Comparison of ENCODE assay signal across 22 cellular contexts in genomic region chr14:94570440-94570839, GRCh38. TPM values are rescaled to one million over a fixed set of nuclear protein-coding genes. Genes with fewer than 3 reads are reported as not detected.
DNase-seq lines count a peak whose midpoint lies in the region; ATAC-seq, FAIRE-seq and TF ChIP-seq lines count a peak whose summit lies in the region.
"Had no signal": no experiment of that assay in that cellular context is flagged by ENCODE, and none has a peak within 500 bp of the region (broad histone marks: within the 10 kb centered on the region; RNA-seq: fewer than 3 reads in every experiment).

No MANE protein-coding gene starts in this region.

- H3K4me1 ChIP-seq in right lobe of liver: peaks cover 0 to 66% (median 25%) of the 10 kb centered on the region in 4 donors
- H3K4me1 ChIP-seq: BE2C had no signal

- WGBS in right lobe of liver (ENCODE audit: insufficient coverage, low coverage, low lambda C conversion rate, missing lambda C conversion rate): 51% methylated on average over 6 of the region's 9 CpGs

- peak overlapping the region in 2 of 3 donors; percentile 72 to 76 for H3K27ac ChIP-seq in right lobe of liver
- no peak overlapping the region for H3K27ac ChIP-seq in WERI-Rb-1
- H3K27ac ChIP-seq: HL-60 had no signal

- no peak overlapping the region for H3K4me3 ChIP-seq in right lobe of liver
- no peak overlapping the region for H3K4me3 ChIP-seq in WERI-Rb-1 (ENCODE audit: low read depth, low read length)
- H3K4me3 ChIP-seq: GM23338 had no signal

- H3K27me3 ChIP-seq in right lobe of liver (no peaks in the 10 kb centered on the region), WERI-Rb-1 (ENCODE audit: insufficient read depth, low read depth, severe bottlenecking) (peaks cover 91% of the 10 kb centered on the region)
- H3K27me3 ChIP-seq: BE2C had no signal

- ATAC-seq in left lobe of liver: no peak
- ATAC-seq in right lobe of liver: no peak
- ATAC-seq: GM23338 had no signal

- no peak overlapping the region for H3K4me3 Mint-ChIP-seq in progenitor cell of endocrine pancreas (ENCODE audit: low read depth)
- H3K4me3 Mint-ChIP-seq: CD4-positive, alpha-beta T cell; GM23338; IgD-negative memory B cell had no signal

- DNase-seq in left lobe of liver (ENCODE audit: low spot score): peak; percentile 47
- DNase-seq in right lobe of liver: no peak
- peak; percentile 37 for DNase-seq in posterior vena cava (ENCODE audit: low spot score)
- no peak for DNase-seq in WERI-Rb-1
- no peak for DNase-seq in frontal cortex (ENCODE audit: low spot score in 2 of 2)
- no peak for DNase-seq in CD1c-positive myeloid dendritic cell (ENCODE audit: extremely low spot score)
- no peak for DNase-seq in progenitor cell of endocrine pancreas (ENCODE audit: low spot score, unreplicated experiment)
- DNase-seq: ACHN; BE2C; Caco-2; CD4-positive, alpha-beta T cell; GDM1; HCEC 1CT had no signal

- H3K36me3 ChIP-seq in right lobe of liver (peaks cover 0 to 7% (median 0%) of the 10 kb centered on the region in 4 donors), WERI-Rb-1 (no peaks in the 10 kb centered on the region)
- H3K36me3 ChIP-seq: BE2C had no signal

- no peaks in the 10 kb centered on the region for H3K27me3 Mint-ChIP-seq in progenitor cell of endocrine pancreas

- H3K9me3 Mint-ChIP-seq in progenitor cell of endocrine pancreas (ENCODE audit: low read depth): no peaks in the 10 kb centered on the region
- H3K9me3 Mint-ChIP-seq: CD4-positive, alpha-beta T cell; GM23338 had no signal

- TF ChIP-seq POLR2A in right lobe of liver (IDR thresholded peaks at IDR 0.05): no peak

- no peak for TF ChIP-seq CTCF in right lobe of liver (IDR thresholded peaks at IDR 0.05)
- TF ChIP-seq CTCF in WERI-Rb-1 (IDR thresholded peaks at IDR 0.05; ENCODE audit: low read depth, low read length): no peak
- no peak for TF ChIP-seq CTCF in progenitor cell of endocrine pancreas (IDR thresholded peaks at IDR 0.05; ENCODE audit: unreplicated experiment)

- intact Hi-C loops in right lobe of liver (cut with DNase I) (no loop called here), posterior vena cava (cut with DNase I) (loop anchor here in 1 of 2 donors (5.0 kb wide), 1 partner anchor 1078 kb away; no protein-coding TSS in a partner anchor)

- FAIRE-seq in frontal cortex (lab: Jason Lieb, UNC): no peak
- FAIRE-seq: A204.1, D721Med, GM12892, GM18507, H54 had no signal

- peaks cover 5% of the 10 kb centered on the region for H3K36me3 Mint-ChIP-seq in progenitor cell of endocrine pancreas (ENCODE audit: insufficient read depth)
- H3K36me3 Mint-ChIP-seq: IgD-negative memory B cell had no signal

- H3K9me3 ChIP-seq in right lobe of liver: no peaks in the 10 kb centered on the region
- H3K9me3 ChIP-seq in WERI-Rb-1 (ENCODE audit: severe bottlenecking): no peaks in the 10 kb centered on the region
- H3K9me3 ChIP-seq: BE2C, Caco-2 had no signal

- peaks cover 35% of the 10 kb centered on the region for H3K4me1 Mint-ChIP-seq in progenitor cell of endocrine pancreas (ENCODE audit: low read depth)
- H3K4me1 Mint-ChIP-seq: GM23338, IgD-negative memory B cell had no signal

- no peak overlapping the region for H3K27ac Mint-ChIP-seq in progenitor cell of endocrine pancreas
- H3K27ac Mint-ChIP-seq: CD4-positive, alpha-beta T cell; GM23338; IgD-negative memory B cell had no signal

RNA-seq across cellular contexts. Expression of gene SERPINA4, which starts 9.2 kb away (rescaled TPM):
- total RNA-seq in left lobe of liver (186 TPM), right lobe of liver (100 to 1,000 TPM in 4 of 6 experiments, 10 to 100 TPM in 2; 41.2 to 204 (median 145) TPM), posterior vena cava (not detected), frontal cortex (not detected), progenitor cell of endocrine pancreas (5.9 and 7.3 TPM in 2 replicates)
- total RNA-seq: CD4-positive, alpha-beta T cell; GM23338; HT1080 had no signal

RNA-seq across cellular contexts. Expression of gene SERPINA5, which starts 10.8 kb away (rescaled TPM):
- total RNA-seq in left lobe of liver (216 TPM), right lobe of liver (100 to 1,000 TPM in 4 of 6 experiments, 10 to 100 TPM in 2; 24.7 to 317 (median 167) TPM), posterior vena cava (10 to 100 TPM in 1 of 2 donors, 1 to 10 TPM in 1; 5.2 to 13.6 TPM), frontal cortex (not detected), progenitor cell of endocrine pancreas (37.7 and 39.5 TPM in 2 replicates)
- total RNA-seq: CD4-positive, alpha-beta T cell; HT1080 had no signal

RNA-seq across cellular contexts. Expression of gene SERPINA3, which starts 41.8 kb away (rescaled TPM):
- 7,311 TPM for total RNA-seq in left lobe of liver
- total RNA-seq in right lobe of liver: over 10,000 TPM in 2 of 6 experiments, 1,000 to 10,000 TPM in 4; 5,211 to 12,749 (median 8,707) TPM
- total RNA-seq in posterior vena cava: 100 to 1,000 TPM; 279 to 301 TPM
- total RNA-seq in frontal cortex: not detected
- total RNA-seq in progenitor cell of endocrine pancreas: 5.2 and 8.0 TPM in 2 replicates
- total RNA-seq: CD4-positive, alpha-beta T cell; GM23338; HT1080 had no signal

Comparison
In these comparisons a context has a peak if more than half of its experiments do, and no peak if none do; other contexts are left out.
1. DNase-seq: peak in left lobe of liver (single experiment) and posterior vena cava (single experiment); none in right lobe of liver (0 of 3), WERI-Rb-1 (single experiment), frontal cortex (0 of 2), CD1c-positive myeloid dendritic cell (single experiment) and progenitor cell of endocrine pancreas (single experiment).
2. RNA of gene SERPINA3, which starts 41.8 kb away (total RNA-seq): 5,211 to 12,749 TPM in right lobe of liver, 7,311 TPM in left lobe of liver (single experiment) and 279 to 301 TPM in posterior vena cava; 5.2 to 8.0 TPM in progenitor cell of endocrine pancreas and not detected in frontal cortex (single experiment); every median in the first group is over 10 times any median in the second.